ENCODE assay signal across 8 cellular contexts in genomic region chr1:78607334-78607927, GRCh38. TPM values are rescaled to one million over a fixed set of nuclear protein-coding genes. Genes with fewer than 3 reads are reported as not detected.
DNase-seq lines count a peak whose midpoint lies in the region; ATAC-seq and TF ChIP-seq lines count a peak whose summit lies in the region.

No MANE protein-coding gene starts in this region.

- no peaks in the 10 kb centered on the region for H3K9me3 Mint-ChIP-seq in activated CD8-positive, alpha-beta T cell treated with anti-CD3 and anti-CD28 coated beads for 36 hours
- H3K9me3 Mint-ChIP-seq in activated CD8-positive, alpha-beta T cell treated with anti-CD3 and anti-CD28 coated beads, Interleukin-2, amount 10 ng/mL, durations not matched to agents 7 days and 5 days (ENCODE audit: insufficient read depth), result no peaks in the 10 kb centered on the region
- H3K9me3 Mint-ChIP-seq in activated naive CD4-positive, alpha-beta T cell treated with anti-CD3 and anti-CD28 coated beads, Interleukin-2, amount 10 ng/mL, durations not matched to agents 7 days and 5 days, result no peaks in the 10 kb centered on the region

- DNase-seq in activated CD8-positive, alpha-beta T cell treated with anti-CD3 and anti-CD28 coated beads for 36 hours, result no peak
- no peak for DNase-seq in activated CD8-positive, alpha-beta T cell treated with anti-CD3 and anti-CD28 coated beads, Interleukin-2, amount 10 ng/mL, durations not matched to agents 7 days and 5 days
- DNase-seq in OCI-M1 (lab: John Stamatoyannopoulos, UW) (peak; percentile 66), fibroblast of peridontal ligament (ENCODE audit: extremely low read depth) (peak; percentile 79), tibial artery (no peak), T-helper 9 cell (no peak), NCI-H2029 (lab: John Stamatoyannopoulos, UW) (no peak)
- DNase-seq in activated naive CD4-positive, alpha-beta T cell treated with anti-CD3 and anti-CD28 coated beads, Interleukin-2, amount 10 ng/mL, durations not matched to agents 7 days and 5 days, result no peak

- peak; percentile 62 for TF ChIP-seq CTCF in activated CD8-positive, alpha-beta T cell treated with anti-CD3 and anti-CD28 coated beads for 36 hours (IDR thresholded peaks at IDR 0.05)
- TF ChIP-seq CTCF in tibial artery (IDR thresholded peaks at IDR 0.05), result peak; percentile 45 to 48

- POLR2A ChIA-PET in activated CD8-positive, alpha-beta T cell treated with anti-CD3 and anti-CD28 coated beads for 36 hours (lab: Charles Lee), result no interaction called here
- POLR2A ChIA-PET in activated CD8-positive, alpha-beta T cell treated with anti-CD3 and anti-CD28 coated beads, Interleukin-2, amount 10 ng/mL, durations not matched to agents 7 days and 5 days (lab: Charles Lee), result no interaction called here

- no peaks in the 10 kb centered on the region for H3K36me3 Mint-ChIP-seq in activated CD8-positive, alpha-beta T cell treated with anti-CD3 and anti-CD28 coated beads for 36 hours (ENCODE audit: low read depth)
- no peaks in the 10 kb centered on the region for H3K36me3 Mint-ChIP-seq in activated CD8-positive, alpha-beta T cell treated with anti-CD3 and anti-CD28 coated beads, Interleukin-2, amount 10 ng/mL, durations not matched to agents 7 days and 5 days (ENCODE audit: low read depth)
- H3K36me3 Mint-ChIP-seq in activated naive CD4-positive, alpha-beta T cell treated with anti-CD3 and anti-CD28 coated beads, Interleukin-2, amount 10 ng/mL, durations not matched to agents 7 days and 5 days, result no peaks in the 10 kb centered on the region

- CTCF ChIA-PET in activated CD8-positive, alpha-beta T cell treated with anti-CD3 and anti-CD28 coated beads for 36 hours (lab: Charles Lee), result interaction anchor here (0.8 to 4.2 kb wide), 10 partner anchors 10 to 476 kb away, joined by 3 to 28 read pairs (median 4); partner anchors contain the start of gene IFI44L
- CTCF ChIA-PET in activated CD8-positive, alpha-beta T cell treated with anti-CD3 and anti-CD28 coated beads, Interleukin-2, amount 10 ng/mL, durations not matched to agents 7 days and 5 days (lab: Charles Lee), result interaction anchor here (0.9 to 4.2 kb wide), 12 partner anchors 10 to 482 kb away, joined by 3 to 33 read pairs (median 5); partner anchors contain the start of genes IFI44 and IFI44L
- CTCF ChIA-PET in activated naive CD4-positive, alpha-beta T cell treated with anti-CD3 and anti-CD28 coated beads, Interleukin-2, amount 10 ng/mL, durations not matched to agents 7 days and 5 days (lab: Charles Lee), result interaction anchor here (0.7 to 4.4 kb wide), 15 partner anchors 10 to 477 kb away, joined by 3 to 42 read pairs (median 4); no protein-coding TSS in a partner anchor

- peaks cover 0 to 7% of the 10 kb centered on the region in 2 donors for H3K27me3 ChIP-seq in tibial artery

- H3K4me3 ChIP-seq in tibial artery, result no peak overlapping the region

- ATAC-seq in activated CD8-positive, alpha-beta T cell treated with anti-CD3 and anti-CD28 coated beads for 36 hours, result no peak
- ATAC-seq in activated CD8-positive, alpha-beta T cell treated with anti-CD3 and anti-CD28 coated beads, Interleukin-2, amount 10 ng/mL, durations not matched to agents 7 days and 5 days, result no peak

- H3K27ac Mint-ChIP-seq in activated CD8-positive, alpha-beta T cell treated with anti-CD3 and anti-CD28 coated beads for 36 hours, result no peak overlapping the region
- no peak overlapping the region for H3K27ac Mint-ChIP-seq in activated CD8-positive, alpha-beta T cell treated with anti-CD3 and anti-CD28 coated beads, Interleukin-2, amount 10 ng/mL, durations not matched to agents 7 days and 5 days
- no peak overlapping the region for H3K27ac Mint-ChIP-seq in activated naive CD4-positive, alpha-beta T cell treated with anti-CD3 and anti-CD28 coated beads, Interleukin-2, amount 10 ng/mL, durations not matched to agents 7 days and 5 days

- no peaks in the 10 kb centered on the region for H3K9me3 ChIP-seq in tibial artery

- peaks cover 3% of the 10 kb centered on the region for H3K27me3 Mint-ChIP-seq in activated CD8-positive, alpha-beta T cell treated with anti-CD3 and anti-CD28 coated beads for 36 hours
- H3K27me3 Mint-ChIP-seq in activated CD8-positive, alpha-beta T cell treated with anti-CD3 and anti-CD28 coated beads, Interleukin-2, amount 10 ng/mL, durations not matched to agents 7 days and 5 days (ENCODE audit: low read depth), result peaks cover 26% of the 10 kb centered on the region
- H3K27me3 Mint-ChIP-seq in activated naive CD4-positive, alpha-beta T cell treated with anti-CD3 and anti-CD28 coated beads, Interleukin-2, amount 10 ng/mL, durations not matched to agents 7 days and 5 days, result peaks cover 3% of the 10 kb centered on the region

- H3K36me3 ChIP-seq in tibial artery, result no peaks in the 10 kb centered on the region

- no peaks in the 10 kb centered on the region for H3K4me1 ChIP-seq in tibial artery

- H3K27ac ChIP-seq in tibial artery, result no peak overlapping the region

- H3K4me3 Mint-ChIP-seq in activated CD8-positive, alpha-beta T cell treated with anti-CD3 and anti-CD28 coated beads for 36 hours, result no peak overlapping the region
- H3K4me3 Mint-ChIP-seq in activated CD8-positive, alpha-beta T cell treated with anti-CD3 and anti-CD28 coated beads, Interleukin-2, amount 10 ng/mL, durations not matched to agents 7 days and 5 days, result no peak overlapping the region
- no peak overlapping the region for H3K4me3 Mint-ChIP-seq in activated naive CD4-positive, alpha-beta T cell treated with anti-CD3 and anti-CD28 coated beads, Interleukin-2, amount 10 ng/mL, durations not matched to agents 7 days and 5 days

- no peaks in the 10 kb centered on the region for H3K4me1 Mint-ChIP-seq in activated CD8-positive, alpha-beta T cell treated with anti-CD3 and anti-CD28 coated beads for 36 hours (ENCODE audit: low read depth)
- H3K4me1 Mint-ChIP-seq in activated CD8-positive, alpha-beta T cell treated with anti-CD3 and anti-CD28 coated beads, Interleukin-2, amount 10 ng/mL, durations not matched to agents 7 days and 5 days (ENCODE audit: low read depth), result no peaks in the 10 kb centered on the region
- no peaks in the 10 kb centered on the region for H3K4me1 Mint-ChIP-seq in activated naive CD4-positive, alpha-beta T cell treated with anti-CD3 and anti-CD28 coated beads, Interleukin-2, amount 10 ng/mL, durations not matched to agents 7 days and 5 days

- intact Hi-C loops in activated CD8-positive, alpha-beta T cell treated with anti-CD3 and anti-CD28 coated beads for 36 hours (cut with micrococcal nuclease), result no loop called here
- intact Hi-C loops in tibial artery (cut with DNase I; ENCODE audit: low total_unique reads), result no loop called here

RNA-seq across cellular contexts. Expression of gene IFI44L, which starts 12.8 kb away (rescaled TPM):
- total RNA-seq in activated CD8-positive, alpha-beta T cell treated with anti-CD3 and anti-CD28 coated beads for 36 hours, result 10 to 100 TPM; 22.4 to 22.5 TPM
- total RNA-seq in activated CD8-positive, alpha-beta T cell treated with anti-CD3 and anti-CD28 coated beads, Interleukin-2, amount 10 ng/mL, durations not matched to agents 7 days and 5 days, result 100 to 1,000 TPM; 181 to 191 TPM

RNA-seq across cellular contexts. Expression of gene IFI44, which starts 42.2 kb away (rescaled TPM):
- total RNA-seq in activated CD8-positive, alpha-beta T cell treated with anti-CD3 and anti-CD28 coated beads for 36 hours, result 10 to 100 TPM; 37.2 to 38.4 TPM
- 100 to 1,000 TPM; 158 to 165 TPM for total RNA-seq in activated CD8-positive, alpha-beta T cell treated with anti-CD3 and anti-CD28 coated beads, Interleukin-2, amount 10 ng/mL, durations not matched to agents 7 days and 5 days

Comparison
In these comparisons a context has a peak if more than half of its experiments do, and no peak if none do; other contexts are left out.
1. RNA of gene IFI44L, which starts 12.8 kb away (total RNA-seq): 181 to 191 TPM in activated CD8-positive, alpha-beta T cell treated with anti-CD3 and anti-CD28 coated beads, Interleukin-2, amount 10 ng/mL, durations not matched to agents 7 days and 5 days; 22.4 to 22.5 TPM in activated CD8-positive, alpha-beta T cell treated with anti-CD3 and anti-CD28 coated beads for 36 hours; every median in the first group is over 4 times any median in the second.
2. RNA of gene IFI44, which starts 42.2 kb away (total RNA-seq): 158 to 165 TPM in activated CD8-positive, alpha-beta T cell treated with anti-CD3 and anti-CD28 coated beads, Interleukin-2, amount 10 ng/mL, durations not matched to agents 7 days and 5 days; 37.2 to 38.4 TPM in activated CD8-positive, alpha-beta T cell treated with anti-CD3 and anti-CD28 coated beads for 36 hours; every median in the first group is over 4 times any median in the second.
3. DNase-seq: peak in OCI-M1 (single experiment) and fibroblast of peridontal ligament (single experiment); none in activated CD8-positive, alpha-beta T cell treated with anti-CD3 and anti-CD28 coated beads for 36 hours (single experiment), activated CD8-positive, alpha-beta T cell treated with anti-CD3 and anti-CD28 coated beads, Interleukin-2, amount 10 ng/mL, durations not matched to agents 7 days and 5 days (single experiment), tibial artery (0 of 2), T-helper 9 cell (single experiment), NCI-H2029 (single experiment) and activated naive CD4-positive, alpha-beta T cell treated with anti-CD3 and anti-CD28 coated beads, Interleukin-2, amount 10 ng/mL, durations not matched to agents 7 days and 5 days (single experiment).